ENCODE assay signal across 1 cellular context in genomic region chr1:162093095-162093494, GRCh38.
TF ChIP-seq lines count a peak whose summit lies in the region.

No MANE protein-coding gene starts in this region.

TF ChIP-seq in H1, 55 proteins besides CTCF, POLR2A, EP300 and RAD21:
- TF ChIP-seq CTBP2 (IDR thresholded peaks at IDR 0.05; ENCODE audit: borderline replicate concordance, insufficient read depth, insufficient read length, low read length), result no peak
- no peak for TF ChIP-seq SIX5 (IDR thresholded peaks at IDR 0.05; ENCODE audit: low read depth, low read length)
- no peak for TF ChIP-seq JUND (IDR thresholded peaks at IDR 0.05; ENCODE audit: low read length)
TF ChIP-seq in H1: peak in this region for 0.
